In genomic region chr5:188488-189481, GRCh38 we compare ENCODE assay signal across 8 cellular contexts. TPM values are rescaled to one million over a fixed set of nuclear protein-coding genes. Genes with fewer than 3 reads are reported as not detected.
DNase-seq lines count a peak whose midpoint lies in the region; ATAC-seq, FAIRE-seq and TF ChIP-seq lines count a peak whose summit lies in the region.

No MANE protein-coding gene starts in this region.

- no peaks in the 10 kb centered on the region for H3K9me3 Mint-ChIP-seq in activated B cell treated with CpG ODN at 0.5 μM for 24 hours

- peak; percentile 96 for DNase-seq in AG08396 (ENCODE audit: low spot score)
- DNase-seq in NCI-H2196 (lab: John Stamatoyannopoulos, UW; ENCODE audit: unreplicated experiment) = peak; percentile 95
- DNase-seq in activated B cell treated with CpG ODN at 0.5 μM for 24 hours = peak; percentile 80
- DNase-seq in bronchial epithelial cell (ENCODE audit: low read depth) = peak; percentile 70
- peak; percentile 93 for DNase-seq in islet precursor cell
- DNase-seq in stimulated activated CD4-positive, alpha-beta T cell treated with anti-CD3 and anti-CD28 coated beads, Interleukin-15, amount 100 ng/mL, for 1 hour (ENCODE audit: low read depth in 1 of 2, low spot score in 1 of 2) = peak; percentile 67 to 83

- peaks cover 6% of the 10 kb centered on the region for H3K27me3 ChIP-seq in bronchial epithelial cell (ENCODE audit: control insufficient read depth, insufficient read depth, low read length)

- H3K4me3 Mint-ChIP-seq in activated B cell treated with CpG ODN at 0.5 μM for 24 hours = no peak overlapping the region

- H3K27ac Mint-ChIP-seq in activated B cell treated with CpG ODN at 0.5 μM for 24 hours = peak overlapping the region; percentile 12

- peak; percentile 65 for TF ChIP-seq CTCF in activated B cell treated with CpG ODN at 0.5 μM for 24 hours (IDR thresholded peaks at IDR 0.05)
- TF ChIP-seq CTCF in bronchial epithelial cell (IDR thresholded peaks at IDR 0.05; ENCODE audit: insufficient read depth, low read length, severe bottlenecking) = peak; percentile 97

- peaks cover 11% of the 10 kb centered on the region for H3K4me1 Mint-ChIP-seq in activated B cell treated with CpG ODN at 0.5 μM for 24 hours

- ATAC-seq in GM18867 (IDR thresholded peaks at IDR 0.05; ENCODE audit: unreplicated experiment) (peak; percentile 79), HG03095 (IDR thresholded peaks at IDR 0.05; ENCODE audit: unreplicated experiment) (peak; percentile 76), activated B cell treated with CpG ODN at 0.5 μM for 24 hours (ENCODE audit: low read depth) (peak; percentile 99)

- no peaks in the 10 kb centered on the region for H3K36me3 ChIP-seq in bronchial epithelial cell (ENCODE audit: control insufficient read depth, insufficient read depth, low read length)

- H3K27me3 Mint-ChIP-seq in activated B cell treated with CpG ODN at 0.5 μM for 24 hours = peaks cover 11% of the 10 kb centered on the region

- H3K36me3 Mint-ChIP-seq in activated B cell treated with CpG ODN at 0.5 μM for 24 hours (ENCODE audit: low read depth) = no peaks in the 10 kb centered on the region

- CTCF ChIA-PET in activated B cell treated with CpG ODN at 0.5 μM for 24 hours (lab: Charles Lee) = interaction anchor here (0.7 to 1.7 kb wide), 7 partner anchors 8 to 714 kb away, joined by 3 to 13 read pairs (median 9); partner anchors contain the start of genes CCDC127 and SDHA

- no peak overlapping the region for H3K4me3 ChIP-seq in bronchial epithelial cell (ENCODE audit: low read depth, low read length)

- POLR2A ChIA-PET in activated B cell treated with CpG ODN at 0.5 μM for 24 hours (lab: Charles Lee) = interaction anchor here (0.8 to 1.5 kb wide), 3 partner anchors 29 to 82 kb away, joined by 4 to 7 read pairs (median 4); partner anchors contain the start of genes CCDC127, PDCD6 and SDHA

- intact Hi-C loops in activated B cell treated with CpG ODN at 0.5 μM for 24 hours (cut with micrococcal nuclease) = loop anchor here (1.0 to 2.0 kb wide), 2 partner anchors 30 to 714 kb away; partner anchors contain the start of genes CCDC127 and SDHA

- FAIRE-seq in bronchial epithelial cell (lab: Jason Lieb, UNC) = no peak

RNA-seq across cellular contexts. Expression of gene LRRC14B, which starts 2.5 kb away (rescaled TPM):
- total RNA-seq in activated B cell treated with CpG ODN at 0.5 μM for 24 hours = not detected in 2 replicates
- total RNA-seq in bronchial epithelial cell = not detected in 2 replicates

RNA-seq across cellular contexts. Expression of gene CCDC127, which starts 29.2 kb away (rescaled TPM):
- total RNA-seq in activated B cell treated with CpG ODN at 0.5 μM for 24 hours = 5.7 and 6.4 TPM in 2 replicates
- total RNA-seq in bronchial epithelial cell = 2.9 and 4.1 TPM in 2 replicates

RNA-seq across cellular contexts. Expression of gene SDHA, which starts 29.3 kb away (rescaled TPM):
- 90.5 and 95.7 TPM in 2 replicates for total RNA-seq in activated B cell treated with CpG ODN at 0.5 μM for 24 hours
- total RNA-seq in bronchial epithelial cell = 106 and 136 TPM in 2 replicates
